1 cellular context compared by ENCODE assay signal in the genomic region with DNA sequence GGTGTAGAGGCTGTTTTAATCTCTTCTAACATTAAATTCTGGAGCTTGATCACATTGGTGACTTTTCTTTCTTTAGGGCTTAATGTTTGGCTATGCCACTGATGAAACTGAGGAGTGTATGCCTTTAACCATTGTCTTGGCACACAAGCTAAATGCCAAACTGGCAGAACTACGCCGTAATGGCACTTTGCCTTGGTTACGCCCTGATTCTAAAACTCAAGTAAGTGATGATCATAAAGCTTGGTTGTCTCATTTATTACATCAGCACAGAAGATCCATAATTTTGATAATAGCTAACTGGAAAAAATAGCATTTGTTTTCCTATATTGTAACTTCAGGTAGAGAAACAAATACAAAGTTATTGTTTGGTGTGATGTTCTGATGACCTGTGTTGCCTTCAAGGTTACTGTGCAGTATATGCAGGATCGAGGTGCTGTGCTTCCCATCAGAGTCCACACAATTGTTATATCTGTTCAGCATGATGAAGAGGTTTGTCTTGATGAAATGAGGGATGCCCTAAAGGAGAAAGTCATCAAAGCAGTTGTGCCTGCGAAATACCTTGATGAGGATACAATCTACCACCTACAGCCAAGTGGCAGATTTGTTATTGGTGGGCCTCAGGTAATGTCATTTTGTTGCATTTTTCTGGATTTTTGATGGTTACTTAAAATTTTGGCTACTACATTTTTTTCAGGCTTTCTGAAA.
A peak's percentile ranks its signal among the peaks of the same experiment; 100 is the strongest.
TF ChIP-seq lines count a peak whose summit lies in the region.

No MANE protein-coding gene starts in this region.

TF ChIP-seq in A549, 52 proteins besides CTCF, POLR2A, EP300 and RAD21 (continued from another document):
- TF ChIP-seq RARB (CRISPR knock-in tag; IDR thresholded peaks at IDR 0.05), result peak; percentile 60; the same call in 1 of the 2 replicates
- no peak for TF ChIP-seq CBX8 (IDR thresholded peaks at IDR 0.05)
- TF ChIP-seq POLR2AphosphoS2 (conservative IDR thresholded peaks at IDR 0.05; ENCODE audit: low read length), result no peak; the same call in 1 of the 2 replicates
- no peak for TF ChIP-seq ZC3H11A (IDR thresholded peaks at IDR 0.05)
- TF ChIP-seq TFCP2L1 (CRISPR knock-in tag; IDR thresholded peaks at IDR 0.05), result no peak
- TF ChIP-seq JUNB (IDR thresholded peaks at IDR 0.05), result no peak
- TF ChIP-seq, protein P1, sequence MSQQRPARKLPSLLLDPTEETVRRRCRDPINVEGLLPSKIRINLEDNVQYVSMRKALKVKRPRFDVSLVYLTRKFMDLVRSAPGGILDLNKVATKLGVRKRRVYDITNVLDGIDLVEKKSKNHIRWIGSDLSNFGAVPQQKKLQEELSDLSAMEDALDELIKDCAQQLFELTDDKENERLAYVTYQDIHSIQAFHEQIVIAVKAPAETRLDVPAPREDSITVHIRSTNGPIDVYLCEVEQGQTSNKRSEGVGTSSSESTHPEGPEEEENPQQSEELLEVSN (IDR thresholded peaks at IDR 0.05; ENCODE audit: borderline replicate concordance, low read depth), result no peak
- TF ChIP-seq HOXA7 (CRISPR knock-in tag; IDR thresholded peaks at IDR 0.05), result no peak
- TF ChIP-seq, protein P2, sequence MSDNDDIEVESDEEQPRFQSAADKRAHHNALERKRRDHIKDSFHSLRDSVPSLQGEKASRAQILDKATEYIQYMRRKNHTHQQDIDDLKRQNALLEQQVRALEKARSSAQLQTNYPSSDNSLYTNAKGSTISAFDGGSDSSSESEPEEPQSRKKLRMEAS (IDR thresholded peaks at IDR 0.05), result no peak
- TF ChIP-seq, protein P3, sequence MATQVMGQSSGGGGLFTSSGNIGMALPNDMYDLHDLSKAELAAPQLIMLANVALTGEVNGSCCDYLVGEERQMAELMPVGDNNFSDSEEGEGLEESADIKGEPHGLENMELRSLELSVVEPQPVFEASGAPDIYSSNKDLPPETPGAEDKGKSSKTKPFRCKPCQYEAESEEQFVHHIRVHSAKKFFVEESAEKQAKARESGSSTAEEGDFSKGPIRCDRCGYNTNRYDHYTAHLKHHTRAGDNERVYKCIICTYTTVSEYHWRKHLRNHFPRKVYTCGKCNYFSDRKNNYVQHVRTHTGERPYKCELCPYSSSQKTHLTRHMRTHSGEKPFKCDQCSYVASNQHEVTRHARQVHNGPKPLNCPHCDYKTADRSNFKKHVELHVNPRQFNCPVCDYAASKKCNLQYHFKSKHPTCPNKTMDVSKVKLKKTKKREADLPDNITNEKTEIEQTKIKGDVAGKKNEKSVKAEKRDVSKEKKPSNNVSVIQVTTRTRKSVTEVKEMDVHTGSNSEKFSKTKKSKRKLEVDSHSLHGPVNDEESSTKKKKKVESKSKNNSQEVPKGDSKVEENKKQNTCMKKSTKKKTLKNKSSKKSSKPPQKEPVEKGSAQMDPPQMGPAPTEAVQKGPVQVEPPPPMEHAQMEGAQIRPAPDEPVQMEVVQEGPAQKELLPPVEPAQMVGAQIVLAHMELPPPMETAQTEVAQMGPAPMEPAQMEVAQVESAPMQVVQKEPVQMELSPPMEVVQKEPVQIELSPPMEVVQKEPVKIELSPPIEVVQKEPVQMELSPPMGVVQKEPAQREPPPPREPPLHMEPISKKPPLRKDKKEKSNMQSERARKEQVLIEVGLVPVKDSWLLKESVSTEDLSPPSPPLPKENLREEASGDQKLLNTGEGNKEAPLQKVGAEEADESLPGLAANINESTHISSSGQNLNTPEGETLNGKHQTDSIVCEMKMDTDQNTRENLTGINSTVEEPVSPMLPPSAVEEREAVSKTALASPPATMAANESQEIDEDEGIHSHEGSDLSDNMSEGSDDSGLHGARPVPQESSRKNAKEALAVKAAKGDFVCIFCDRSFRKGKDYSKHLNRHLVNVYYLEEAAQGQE (IDR thresholded peaks at IDR 0.05), result no peak; the same call in 1 of the 2 replicates
TF ChIP-seq in A549: peak in this region for 3.
